9 cellular contexts compared by ENCODE assay signal in genomic region chr3:120160050-120160449, GRCh38.
DNase-seq lines count a peak whose midpoint lies in the region; ATAC-seq and TF ChIP-seq lines count a peak whose summit lies in the region.
"Had no signal": no experiment of that assay in that cellular context is flagged by ENCODE, and none has a peak within 500 bp of the region (broad histone marks: within the 10 kb centered on the region; RNA-seq: fewer than 3 reads in every experiment).

No MANE protein-coding gene starts in this region.

- H3K18ac ChIP-seq in mesenchymal stem cell (ENCODE audit: low read depth in 1 of 2, low read length in 2 of 2): no peak overlapping the region

- H2AK5ac ChIP-seq in mesenchymal stem cell (ENCODE audit: low read length, severe bottlenecking): no peak overlapping the region

- no peak overlapping the region for H2BK12ac ChIP-seq in mesenchymal stem cell (ENCODE audit: low read length in 2 of 2)

- peaks cover 10% of the 10 kb centered on the region for H3K9me3 ChIP-seq in mesenchymal stem cell (ENCODE audit: control insufficient read depth, low read length)

- no peak overlapping the region for H3K14ac ChIP-seq in mesenchymal stem cell (ENCODE audit: low read length in 2 of 2)

- no peak overlapping the region for H3K4me2 ChIP-seq in mesenchymal stem cell (ENCODE audit: low read length, poor library complexity, severe bottlenecking)

- no peaks in the 10 kb centered on the region for H3K79me1 ChIP-seq in mesenchymal stem cell (replicated peaks; ENCODE audit: low read length, poor library complexity, severe bottlenecking)

- peaks cover 2% of the 10 kb centered on the region for H3K4me1 ChIP-seq in mesenchymal stem cell (ENCODE audit: control insufficient read depth, insufficient read depth, low read depth, low read length)

- POLR2A ChIA-PET in HEK293T (lab: Yijun Ruan, JAX): interaction anchor here (1.0 to 2.4 kb wide), 3 partner anchors 14 to 65 kb away, joined by 3 to 19 read pairs (median 5); partner anchors contain the start of gene GSK3B

- ATAC-seq in GM21825 (IDR thresholded peaks at IDR 0.05; ENCODE audit: unreplicated experiment): no peak

- no peaks in the 10 kb centered on the region for H3K27me3 ChIP-seq in mesenchymal stem cell (ENCODE audit: control insufficient read depth in 1 of 2, insufficient read depth in 1 of 2, low read length in 2 of 2)

- H3K23ac ChIP-seq in mesenchymal stem cell (ENCODE audit: low read length in 2 of 2): no peak overlapping the region

- peak overlapping the region in 1 of 2 experiments; percentile 46 for H3K4ac ChIP-seq in mesenchymal stem cell (ENCODE audit: low read depth in 1 of 2, low read length in 2 of 2)

- no peak overlapping the region for H2BK5ac ChIP-seq in mesenchymal stem cell (ENCODE audit: low read depth, low read length, poor library complexity, severe bottlenecking)

- CTCF ChIA-PET in HEK293T (lab: Yijun Ruan, JAX): interaction anchor here (0.7 kb wide), 1 partner anchor 14 kb away, joined by 3 read pairs; no protein-coding TSS in a partner anchor

- H3K36me3 ChIP-seq in mesenchymal stem cell (ENCODE audit: control insufficient read depth in 1 of 2, insufficient read depth in 2 of 2, low read depth in 1 of 2, low read length in 2 of 2): no peaks in the 10 kb centered on the region

- no peak overlapping the region for H4K91ac ChIP-seq in mesenchymal stem cell (ENCODE audit: low read length)

- H3K9ac ChIP-seq in mesenchymal stem cell (ENCODE audit: low read length): peak overlapping the region; percentile 65

- TF ChIP-seq CTCF in AG10803 (conservative IDR thresholded peaks at IDR 0.05; ENCODE audit: low read length) (no peak), choroid plexus epithelial cell (conservative IDR thresholded peaks at IDR 0.05; ENCODE audit: low read depth, low read length) (no peak)

- H4K8ac ChIP-seq in mesenchymal stem cell (ENCODE audit: low read length): no peak overlapping the region

- DNase-seq in AG10803 (ENCODE audit: low read depth): peak; percentile 100
- DNase-seq in MV-4-11 (lab: John Stamatoyannopoulos, UW): peak; percentile 24
- DNase-seq in choroid plexus epithelial cell (ENCODE audit: low read depth): peak; percentile 98
- peak; percentile 95 for DNase-seq in mesenchymal stem cell
- no peak for DNase-seq in NCI-H1105 treated with DMSO at 0.1 percent for 48 hours (lab: John Stamatoyannopoulos, UW)
- DNase-seq in HEK293T (ENCODE audit: extremely low spot score): no peak
- DNase-seq in RPMI8226: no peak
- DNase-seq: DMS153 had no signal

- H3K4me3 ChIP-seq in AG10803 (ENCODE audit: low read length) (no peak overlapping the region), choroid plexus epithelial cell (ENCODE audit: low read depth, low read length) (no peak overlapping the region), mesenchymal stem cell (ENCODE audit: insufficient read depth in 1 of 2, low read depth in 1 of 2, low read length in 2 of 2) (no peak overlapping the region)

- H3K27ac ChIP-seq in mesenchymal stem cell (ENCODE audit: low read length, poor library complexity, severe bottlenecking): peak overlapping the region; percentile 33

- no peak overlapping the region for H2BK15ac ChIP-seq in mesenchymal stem cell (ENCODE audit: low read depth, poor library complexity, severe bottlenecking)

- 6% methylated on average over 1 of the region's 1 CpG for WGBS in mesenchymal stem cell

- no peak overlapping the region for H2BK120ac ChIP-seq in mesenchymal stem cell (ENCODE audit: low read depth, low read length)

- no peak overlapping the region for H2AFZ ChIP-seq in mesenchymal stem cell (ENCODE audit: low read depth, low read length)

TF ChIP-seq in HEK293T, 16 proteins besides CTCF, POLR2A, EP300 and RAD21:
- no peak for TF ChIP-seq FOXA1 (IDR thresholded peaks at IDR 0.05)
- no peak for TF ChIP-seq BHLHE40 (IDR thresholded peaks at IDR 0.05; ENCODE audit: borderline replicate concordance)
- no peak for TF ChIP-seq ELF4 (IDR thresholded peaks at IDR 0.05)
- TF ChIP-seq SP1 (IDR thresholded peaks at IDR 0.05): no peak
- TF ChIP-seq HDGF (IDR thresholded peaks at IDR 0.05; ENCODE audit: borderline replicate concordance): no peak
- TF ChIP-seq CTBP1 (IDR thresholded peaks at IDR 0.05; ENCODE audit: borderline replicate concordance): no peak
- TF ChIP-seq SUZ12 (IDR thresholded peaks at IDR 0.05): no peak
- TF ChIP-seq FOXK2 (IDR thresholded peaks at IDR 0.05): no peak
- TF ChIP-seq FOXM1 (IDR thresholded peaks at IDR 0.05; ENCODE audit: borderline replicate concordance): no peak
- TF ChIP-seq PKNOX1 (IDR thresholded peaks at IDR 0.05): no peak
- TF ChIP-seq LEF1 (IDR thresholded peaks at IDR 0.05; ENCODE audit: borderline replicate concordance): no peak
- TF ChIP-seq ARNT (IDR thresholded peaks at IDR 0.05): no peak
- TF ChIP-seq NFRKB (IDR thresholded peaks at IDR 0.05): no peak
- TF ChIP-seq ZNF384 (IDR thresholded peaks at IDR 0.05): no peak
- no peak for TF ChIP-seq L3MBTL2 (conservative IDR thresholded peaks at IDR 0.05)
- TF ChIP-seq TARDBP (IDR thresholded peaks at IDR 0.05): no peak

Comparison
In these comparisons a context has a peak if more than half of its experiments do, and no peak if none do; other contexts are left out.
1. DNase-seq: peak in AG10803 (single experiment), MV-4-11 (single experiment), choroid plexus epithelial cell (single experiment) and mesenchymal stem cell (single experiment); none in NCI-H1105 treated with DMSO at 0.1 percent for 48 hours (single experiment), HEK293T (single experiment) and RPMI8226 (single experiment).